In genomic region chr14:33679461-33680225, GRCh38 we compare ENCODE assay signal across 16 cellular contexts.
A peak's percentile ranks its signal among the peaks of the same experiment; 100 is the strongest.
DNase-seq lines count a peak whose midpoint lies in the region; ATAC-seq and TF ChIP-seq lines count a peak whose summit lies in the region.
"Had no signal": no experiment of that assay in that cellular context is flagged by ENCODE, and none has a peak within 500 bp of the region (broad histone marks: within the 10 kb centered on the region; RNA-seq: fewer than 3 reads in every experiment).

No MANE protein-coding gene starts in this region.

- no peak overlapping the region for H3K18ac ChIP-seq in trophoblast cell (ENCODE audit: low read length)

- H3K9me3 ChIP-seq in trophoblast cell (ENCODE audit: insufficient read depth, low read depth, low read length): no peaks in the 10 kb centered on the region
- H3K9me3 ChIP-seq: right atrium auricular region had no signal

- no peak overlapping the region for H3K27ac ChIP-seq in RWPE1
- H3K27ac ChIP-seq in trophoblast cell (ENCODE audit: low read depth, low read length): no peak overlapping the region
- H3K27ac ChIP-seq: right atrium auricular region had no signal

- no peak overlapping the region for H3K4ac ChIP-seq in trophoblast cell (ENCODE audit: low read depth, low read length)

- H3K4me3 Mint-ChIP-seq in activated T-helper 17 cell treated with anti-CD3 and anti-CD28 coated beads, Interleukin-2, amount 50 U/mL, for 72 hours: no peak overlapping the region
- H3K4me3 Mint-ChIP-seq: activated CD4-positive, alpha-beta memory T cell treated with anti-CD3 and anti-CD28 coated beads, Interleukin-2, amount 10 ng/mL, durations not matched to agents 7 days and 5 days; CD4-positive, CD25-positive, alpha-beta regulatory T cell; central memory CD8-positive, alpha-beta T cell had no signal

- no peak overlapping the region for H2AK5ac ChIP-seq in trophoblast cell (ENCODE audit: low read length)

- H3K9me3 Mint-ChIP-seq in activated T-helper 17 cell treated with anti-CD3 and anti-CD28 coated beads, Interleukin-2, amount 50 U/mL, for 72 hours: no peaks in the 10 kb centered on the region
- H3K9me3 Mint-ChIP-seq: activated CD4-positive, alpha-beta memory T cell treated with anti-CD3 and anti-CD28 coated beads, Interleukin-2, amount 10 ng/mL, durations not matched to agents 7 days and 5 days; CD4-positive, CD25-positive, alpha-beta regulatory T cell had no signal

- H3K79me1 ChIP-seq in trophoblast cell (ENCODE audit: low read length): no peaks in the 10 kb centered on the region

- no peak overlapping the region for H3K14ac ChIP-seq in trophoblast cell (ENCODE audit: low read length)

- no peak overlapping the region for H2BK120ac ChIP-seq in trophoblast cell (ENCODE audit: insufficient read depth, low read length, poor library complexity)

- no peak overlapping the region for H2BK12ac ChIP-seq in trophoblast cell (ENCODE audit: low read length)

- H3K27ac Mint-ChIP-seq in activated T-helper 17 cell treated with anti-CD3 and anti-CD28 coated beads, Interleukin-2, amount 50 U/mL, for 72 hours: no peak overlapping the region
- H3K27ac Mint-ChIP-seq: activated CD4-positive, alpha-beta memory T cell treated with anti-CD3 and anti-CD28 coated beads, Interleukin-2, amount 10 ng/mL, durations not matched to agents 7 days and 5 days; CD4-positive, CD25-positive, alpha-beta regulatory T cell had no signal

- no peak overlapping the region for H4K91ac ChIP-seq in trophoblast cell (ENCODE audit: low read depth, low read length)

- TF ChIP-seq CTCF in RWPE1 (conservative IDR thresholded peaks at IDR 0.05; ENCODE audit: low read depth): no peak
- TF ChIP-seq CTCF in epithelial cell of esophagus (IDR thresholded peaks at IDR 0.05; ENCODE audit: insufficient read depth, low read depth, low read length, missing control alignments): no peak

- POLR2A ChIA-PET in RWPE1 (lab: Yijun Ruan, JAX; ENCODE audit: low non-redundant PET): no interaction called here

- no peak overlapping the region for H3K9ac ChIP-seq in trophoblast cell (ENCODE audit: low read length)

- H4K12ac ChIP-seq in trophoblast cell (ENCODE audit: low read depth, low read length): no peak overlapping the region

- H3K27me3 ChIP-seq in trophoblast cell (ENCODE audit: insufficient read depth, low read length): no peaks in the 10 kb centered on the region
- H3K27me3 ChIP-seq in H7 (ENCODE audit: control insufficient read depth, insufficient read depth, low read length): no peaks in the 10 kb centered on the region
- H3K27me3 ChIP-seq: right atrium auricular region had no signal

- no peaks in the 10 kb centered on the region for H3K79me2 ChIP-seq in trophoblast cell (ENCODE audit: control insufficient read depth, insufficient read depth, low read length, poor library complexity)

- no peak overlapping the region for H4K8ac ChIP-seq in trophoblast cell (ENCODE audit: low read depth, low read length)

- 100% methylated on average over 1 of the region's 3 CpGs for WGBS in trophoblast cell (ENCODE audit: extremely low coverage, insufficient coverage, insufficient read length)

- H3K4me3 ChIP-seq in epithelial cell of esophagus (ENCODE audit: low read length): no peak overlapping the region
- H3K4me3 ChIP-seq in trophoblast cell (ENCODE audit: low read depth, low read length): no peak overlapping the region
- H3K4me3 ChIP-seq in H7 (ENCODE audit: insufficient read depth, low read depth, low read length): no peak overlapping the region
- H3K4me3 ChIP-seq: right atrium auricular region had no signal

- H3K36me3 ChIP-seq in trophoblast cell (ENCODE audit: control insufficient read depth in 1 of 2, insufficient read depth in 2 of 2, low read length in 2 of 2) (no peaks in the 10 kb centered on the region), H7 (replicated peaks; ENCODE audit: control insufficient read depth, insufficient read depth, low read length) (no peaks in the 10 kb centered on the region)
- H3K36me3 ChIP-seq: right atrium auricular region had no signal

- no peaks in the 10 kb centered on the region for H3K4me1 Mint-ChIP-seq in activated T-helper 17 cell treated with anti-CD3 and anti-CD28 coated beads, Interleukin-2, amount 50 U/mL, for 72 hours
- H3K4me1 Mint-ChIP-seq: activated CD4-positive, alpha-beta memory T cell treated with anti-CD3 and anti-CD28 coated beads, Interleukin-2, amount 10 ng/mL, durations not matched to agents 7 days and 5 days; CD4-positive, CD25-positive, alpha-beta regulatory T cell; central memory CD8-positive, alpha-beta T cell had no signal

- peaks cover 0 to 6% of the 10 kb centered on the region in 2 experiments for H3K4me1 ChIP-seq in trophoblast cell (ENCODE audit: control insufficient read depth in 1 of 2, insufficient read depth in 2 of 2, low read length in 2 of 2)

- no peak overlapping the region for H2BK5ac ChIP-seq in trophoblast cell (ENCODE audit: low read depth, low read length, poor library complexity)

- H3K27me3 Mint-ChIP-seq in activated T-helper 17 cell treated with anti-CD3 and anti-CD28 coated beads, Interleukin-2, amount 50 U/mL, for 72 hours: peaks cover 6% of the 10 kb centered on the region
- H3K27me3 Mint-ChIP-seq: activated CD4-positive, alpha-beta memory T cell treated with anti-CD3 and anti-CD28 coated beads, Interleukin-2, amount 10 ng/mL, durations not matched to agents 7 days and 5 days; CD4-positive, CD25-positive, alpha-beta regulatory T cell; central memory CD8-positive, alpha-beta T cell had no signal

- no peak overlapping the region for H3K4me2 ChIP-seq in trophoblast cell (ENCODE audit: low read length)

- DNase-seq in GM04503 (ENCODE audit: low read depth): peak; percentile 67
- DNase-seq in RWPE1 (ENCODE audit: low spot score): peak; percentile 57
- DNase-seq in epithelial cell of esophagus (ENCODE audit: low read depth): peak; percentile 63
- DNase-seq in trophoblast cell: peak; percentile 35 to 85
- no peak for DNase-seq in stimulated activated CD4-positive, alpha-beta T cell treated with anti-CD3 and anti-CD28 coated beads, Interleukin-2, amount 100 ng/mL, for 24 hours
- no peak for DNase-seq in H7
- DNase-seq: activated CD4-positive, alpha-beta memory T cell treated with anti-CD3 and anti-CD28 coated beads, Interleukin-2, amount 10 ng/mL, durations not matched to agents 7 days and 5 days; activated gamma-delta T cell treated with Interleukin-2 at 50 U/mL for 16 hours; CD4-positive, CD25-positive, alpha-beta regulatory T cell; substantia nigra; T-helper 9 cell had no signal

- H3K23ac ChIP-seq in trophoblast cell (ENCODE audit: low read length): no peak overlapping the region

- no peaks in the 10 kb centered on the region for H3K36me3 Mint-ChIP-seq in activated T-helper 17 cell treated with anti-CD3 and anti-CD28 coated beads, Interleukin-2, amount 50 U/mL, for 72 hours (ENCODE audit: low read depth)
- H3K36me3 Mint-ChIP-seq: CD4-positive, CD25-positive, alpha-beta regulatory T cell had no signal

- no peak overlapping the region for H2AFZ ChIP-seq in trophoblast cell (ENCODE audit: insufficient read depth, low read length, poor library complexity)

- CTCF ChIA-PET in RWPE1 (lab: Yijun Ruan, JAX): no interaction called here

- no peak for ATAC-seq in HG02759 (IDR thresholded peaks at IDR 0.05; ENCODE audit: unreplicated experiment)
- no peak for ATAC-seq in activated T-helper 17 cell treated with anti-CD3 and anti-CD28 coated beads, Interleukin-2, amount 50 U/mL, for 72 hours (replicated peaks)
- ATAC-seq: Panc1 had no signal

Comparison
In these comparisons a context has a peak if more than half of its experiments do, and no peak if none do; other contexts are left out.
1. DNase-seq: peak in GM04503 (single experiment), RWPE1 (single experiment), epithelial cell of esophagus (single experiment) and trophoblast cell (2 of 2); none in stimulated activated CD4-positive, alpha-beta T cell treated with anti-CD3 and anti-CD28 coated beads, Interleukin-2, amount 100 ng/mL, for 24 hours (0 of 2) and H7 (single experiment).